Comparison of ENCODE assay signal across 20 cellular contexts in genomic region chr5:159548517-159548916, GRCh38.
DNase-seq lines count a peak whose midpoint lies in the region; ATAC-seq and TF ChIP-seq lines count a peak whose summit lies in the region.
"Had no signal": no experiment of that assay in that cellular context is flagged by ENCODE, and none has a peak within 500 bp of the region (broad histone marks: within the 10 kb centered on the region; RNA-seq: fewer than 3 reads in every experiment).

No MANE protein-coding gene starts in this region.

- no peak overlapping the region for H3K4me3 ChIP-seq in BE2C (ENCODE audit: low read depth, low read length)
- no peak overlapping the region for H3K4me3 ChIP-seq in MG63
- H3K4me3 ChIP-seq in retinal pigment epithelial cell (ENCODE audit: low read length): no peak overlapping the region
- H3K4me3 ChIP-seq: GM23338 had no signal

- H3K9me3 ChIP-seq in BE2C (peaks cover 6% of the 10 kb centered on the region), MG63 (peaks cover 22% of the 10 kb centered on the region)
- H3K9me3 ChIP-seq: SK-N-SH had no signal

- DNase-seq in BE2C: no peak
- peak; percentile 66 for DNase-seq in MG63
- peak; percentile 74 for DNase-seq in fibroblast of gingiva (ENCODE audit: low read depth)
- DNase-seq in retinal pigment epithelial cell (ENCODE audit: low read depth): peak; percentile 43
- DNase-seq in KG1 (lab: John Stamatoyannopoulos, UW): no peak
- no peak for DNase-seq in T1000 (lab: John Stamatoyannopoulos, UW)
- DNase-seq: GDM1, IMR-90, MM.1S, NCI-H1092, NCI-H1436 treated with DMSO at 0.1 percent for 48 hours, NCI-H2029, NCI-H2227 treated with DMSO at 0.1 percent for 48 hours, NCI-H510A, NCI-H748 treated with DMSO at 0.1 percent for 48 hours, SIG-M5, SK-N-SH had no signal

- TF ChIP-seq CTCF in BE2C (IDR thresholded peaks at IDR 0.05; ENCODE audit: low read depth, low read length) (0 out of 2 replicates have a peak, but pooled peaks have one; percentile 1), retinal pigment epithelial cell (conservative IDR thresholded peaks at IDR 0.05; ENCODE audit: low read depth, low read length) (no peak)

- H3K27me3 ChIP-seq in BE2C (peaks cover 56% of the 10 kb centered on the region), MG63 (no peaks in the 10 kb centered on the region)

- H3K4me1 ChIP-seq in BE2C: peaks cover 3% of the 10 kb centered on the region; the same call in 1 of the 2 replicates

- H3K36me3 ChIP-seq in BE2C (no peaks in the 10 kb centered on the region), MG63 (no peaks in the 10 kb centered on the region; the same call in 1 of the 2 replicates)

- ATAC-seq in HG03469 (IDR thresholded peaks at IDR 0.05; ENCODE audit: unreplicated experiment): no peak
- ATAC-seq: GM23338, Panc1 had no signal

Comparison
In these comparisons a context has a peak if more than half of its experiments do, and no peak if none do; other contexts are left out.
1. DNase-seq: peak in MG63 (single experiment), fibroblast of gingiva (single experiment) and retinal pigment epithelial cell (single experiment); none in BE2C (single experiment), KG1 (single experiment) and T1000 (single experiment).